9 cellular contexts compared by ENCODE assay signal in the genomic region with DNA sequence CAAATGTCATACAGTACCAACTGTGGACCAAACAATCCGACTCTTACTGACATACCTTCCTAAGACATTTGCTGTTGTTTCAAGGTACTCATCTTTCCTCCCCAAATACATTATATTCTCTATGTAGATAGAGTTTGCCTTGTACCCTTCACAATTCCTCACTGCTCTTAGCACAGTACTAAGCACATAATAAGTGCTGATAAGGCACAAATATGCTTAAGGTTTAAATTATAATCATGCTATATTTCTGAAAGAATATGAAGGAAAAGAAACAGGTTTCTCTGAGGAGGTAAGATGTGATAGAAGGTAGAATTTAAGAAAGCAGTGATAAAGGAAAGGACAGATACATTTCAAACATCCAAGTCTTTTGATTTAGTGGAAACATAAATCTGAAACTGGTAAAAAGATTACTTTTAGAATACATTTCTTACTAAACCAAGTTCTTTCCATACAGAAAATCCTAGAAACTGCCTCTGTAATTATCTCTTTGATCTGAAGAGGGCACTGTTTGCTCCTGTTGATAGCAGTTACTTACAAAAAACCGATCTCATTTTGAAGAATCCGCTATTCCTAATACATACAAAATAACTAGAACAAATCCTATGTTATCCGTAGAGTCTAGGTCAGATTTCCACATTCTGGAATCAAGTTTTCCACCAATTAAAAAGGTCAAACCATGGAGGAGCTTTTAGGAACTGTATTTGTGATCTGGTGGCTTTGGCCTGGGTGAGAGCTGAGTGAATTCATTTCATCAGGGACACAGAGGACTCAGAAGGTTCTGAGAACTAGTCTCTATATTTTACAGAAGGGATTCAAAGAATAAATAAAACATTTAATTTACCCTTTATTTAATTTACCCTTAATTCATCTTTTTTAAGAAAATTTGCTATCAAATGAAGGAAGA.
DNase-seq lines count a peak whose midpoint lies in the region; ATAC-seq and TF ChIP-seq lines count a peak whose summit lies in the region.
"Had no signal": no experiment of that assay in that cellular context is flagged by ENCODE, and none has a peak within 500 bp of the region (broad histone marks: within the 10 kb centered on the region; RNA-seq: fewer than 3 reads in every experiment).

No MANE protein-coding gene starts in this region.

- H3K9me3 ChIP-seq in left lung (no peaks in the 10 kb centered on the region), vagina (no peaks in the 10 kb centered on the region)
- no peaks in the 10 kb centered on the region for H3K9me3 ChIP-seq in CD8-positive, alpha-beta T cell (ENCODE audit: low read length)
- H3K9me3 ChIP-seq: SJSA1 had no signal

- peaks cover 8% of the 10 kb centered on the region for H3K4me1 Mint-ChIP-seq in WTC11
- peaks cover 6% of the 10 kb centered on the region for H3K4me1 Mint-ChIP-seq in CD8-positive, alpha-beta T cell (ENCODE audit: low read depth)

- H3K36me3 ChIP-seq in BJ (ENCODE audit: control insufficient read depth, insufficient read depth, low read length) (no peaks in the 10 kb centered on the region), left lung (no peaks in the 10 kb centered on the region), vagina (no peaks in the 10 kb centered on the region)
- H3K36me3 ChIP-seq in CD8-positive, alpha-beta T cell (ENCODE audit: insufficient read depth, low read length): no peaks in the 10 kb centered on the region
- H3K36me3 ChIP-seq: SJSA1 had no signal

- no peak for ATAC-seq in WTC11
- ATAC-seq in left lung: peak; percentile 60
- no peak for ATAC-seq in CD8-positive, alpha-beta T cell
- no peak for ATAC-seq in GM18520 (IDR thresholded peaks at IDR 0.05; ENCODE audit: unreplicated experiment)

- no peaks in the 10 kb centered on the region for H3K27me3 ChIP-seq in BJ (ENCODE audit: control insufficient read depth, insufficient read depth, low read length)
- H3K27me3 ChIP-seq in left lung: no peaks in the 10 kb centered on the region
- no peaks in the 10 kb centered on the region for H3K27me3 ChIP-seq in CD8-positive, alpha-beta T cell (ENCODE audit: insufficient read depth, low read length)
- H3K27me3 ChIP-seq in vagina: no peaks in the 10 kb centered on the region

- H3K4me3 ChIP-seq in BJ (ENCODE audit: low read depth, low read length): no peak overlapping the region
- no peak overlapping the region for H3K4me3 ChIP-seq in left lung
- no peak overlapping the region for H3K4me3 ChIP-seq in CD8-positive, alpha-beta T cell (ENCODE audit: low read depth, low read length)
- no peak overlapping the region for H3K4me3 ChIP-seq in vagina
- H3K4me3 ChIP-seq: SJSA1 had no signal

- no peaks in the 10 kb centered on the region; the same call in 1 of the 2 replicates for H3K27me3 Mint-ChIP-seq in WTC11 (ENCODE audit: low read depth)
- H3K27me3 Mint-ChIP-seq in CD8-positive, alpha-beta T cell (ENCODE audit: low read depth): no peaks in the 10 kb centered on the region

- POLR2A ChIA-PET in BJ (lab: Charles Lee): no interaction called here
- POLR2A ChIA-PET in HEK293T (lab: Yijun Ruan, JAX): no interaction called here
- POLR2A ChIA-PET in WTC11 (lab: Charles Lee): no interaction called here
- POLR2A ChIA-PET in CD8-positive, alpha-beta T cell (lab: Charles Lee): no interaction called here

- no peak overlapping the region for H3K27ac ChIP-seq in left lung
- H3K27ac ChIP-seq in CD8-positive, alpha-beta T cell (ENCODE audit: low read depth, low read length): no peak overlapping the region
- no peak overlapping the region for H3K27ac ChIP-seq in vagina
- H3K27ac ChIP-seq: SJSA1 had no signal

- no peak overlapping the region for H3K27ac Mint-ChIP-seq in WTC11
- no peak overlapping the region for H3K27ac Mint-ChIP-seq in CD8-positive, alpha-beta T cell

- H3K9me3 Mint-ChIP-seq in WTC11: no peaks in the 10 kb centered on the region
- H3K9me3 Mint-ChIP-seq in CD8-positive, alpha-beta T cell: no peaks in the 10 kb centered on the region

- TF ChIP-seq CTCF in BJ (IDR thresholded peaks at IDR 0.05; ENCODE audit: insufficient read depth, low read depth, low read length) (peak; percentile 70), WTC11 (IDR thresholded peaks at IDR 0.05) (peak; percentile 36; the same call in 1 of the 2 replicates), left lung (IDR thresholded peaks at IDR 0.05) (peak; percentile 33 to 64), vagina (IDR thresholded peaks at IDR 0.05) (no peak)
- no peak for TF ChIP-seq CTCF in CD8-positive, alpha-beta T cell (IDR thresholded peaks at IDR 0.05)

- DNase-seq in BJ (ENCODE audit: low read depth) (no peak), HEK293T (ENCODE audit: extremely low spot score) (peak; percentile 21), WTC11 (ENCODE audit: low spot score) (no peak), left lung (no peak), globus pallidus (ENCODE audit: low spot score) (no peak), vagina (ENCODE audit: extremely low spot score in 2 of 2) (no peak)
- DNase-seq in CD8-positive, alpha-beta T cell: no peak

- no peak overlapping the region for H3K4me3 Mint-ChIP-seq in WTC11
- H3K4me3 Mint-ChIP-seq in CD8-positive, alpha-beta T cell: no peak overlapping the region

- H3K4me1 ChIP-seq in left lung (peaks cover 0 to 12% of the 10 kb centered on the region in 2 donors), vagina (no peaks in the 10 kb centered on the region)
- H3K4me1 ChIP-seq in CD8-positive, alpha-beta T cell (ENCODE audit: insufficient read depth, low read length): no peaks in the 10 kb centered on the region
- H3K4me1 ChIP-seq: SJSA1 had no signal

- CTCF ChIA-PET in BJ (lab: Yijun Ruan, JAX) (interaction anchor here (0.7 to 4.1 kb wide), 16 partner anchors 9 to 104 kb away, joined by 3 to 25 read pairs (median 4); no protein-coding TSS in a partner anchor), HEK293T (lab: Yijun Ruan, JAX) (interaction anchor here (0.6 to 1.0 kb wide), 3 partner anchors 10 to 282 kb away, joined by 3 to 6 read pairs (median 5); no protein-coding TSS in a partner anchor), WTC11 (lab: Charles Lee) (interaction anchor here (0.6 to 5.2 kb wide), 8 partner anchors 10 to 293 kb away, joined by 3 to 20 read pairs (median 4); no protein-coding TSS in a partner anchor)
- CTCF ChIA-PET in CD8-positive, alpha-beta T cell (lab: Charles Lee): no interaction called here

- intact Hi-C loops in left lung (cut with DNase I) (no loop called here), vagina (cut with DNase I) (no loop called here)
- intact Hi-C loops in CD8-positive, alpha-beta T cell (cut with DNase I, micrococcal nuclease): no loop called here

- no peaks in the 10 kb centered on the region for H3K36me3 Mint-ChIP-seq in WTC11
- H3K36me3 Mint-ChIP-seq in CD8-positive, alpha-beta T cell: no peaks in the 10 kb centered on the region

- no peak for TF ChIP-seq POLR2A in vagina (IDR thresholded peaks at IDR 0.05)

TF ChIP-seq in HEK293T, 16 proteins besides CTCF, POLR2A, EP300 and RAD21:
- TF ChIP-seq TARDBP (IDR thresholded peaks at IDR 0.05) (no peak), ARNT (IDR thresholded peaks at IDR 0.05) (no peak), BHLHE40 (IDR thresholded peaks at IDR 0.05; ENCODE audit: borderline replicate concordance) (no peak), SUZ12 (IDR thresholded peaks at IDR 0.05) (no peak), FOXA1 (IDR thresholded peaks at IDR 0.05) (no peak), SP1 (IDR thresholded peaks at IDR 0.05) (no peak), ELF4 (IDR thresholded peaks at IDR 0.05) (no peak), L3MBTL2 (conservative IDR thresholded peaks at IDR 0.05) (no peak), FOXK2 (IDR thresholded peaks at IDR 0.05) (no peak)

TF ChIP-seq in WTC11, 78 proteins besides CTCF, POLR2A, EP300 and RAD21:
- TF ChIP-seq FOXK1 (CRISPR knock-in tag; IDR thresholded peaks at IDR 0.05) (no peak), MYBL2 (CRISPR knock-in tag; IDR thresholded peaks at IDR 0.05) (no peak)

Comparison
In these comparisons a context has a peak if more than half of its experiments do, and no peak if none do; other contexts are left out.
1. CTCF ChIP-seq: peak in BJ (single experiment), WTC11 (single experiment) and left lung (2 of 2); none in CD8-positive, alpha-beta T cell (single experiment) and vagina (0 of 3).